In the genomic region with DNA sequence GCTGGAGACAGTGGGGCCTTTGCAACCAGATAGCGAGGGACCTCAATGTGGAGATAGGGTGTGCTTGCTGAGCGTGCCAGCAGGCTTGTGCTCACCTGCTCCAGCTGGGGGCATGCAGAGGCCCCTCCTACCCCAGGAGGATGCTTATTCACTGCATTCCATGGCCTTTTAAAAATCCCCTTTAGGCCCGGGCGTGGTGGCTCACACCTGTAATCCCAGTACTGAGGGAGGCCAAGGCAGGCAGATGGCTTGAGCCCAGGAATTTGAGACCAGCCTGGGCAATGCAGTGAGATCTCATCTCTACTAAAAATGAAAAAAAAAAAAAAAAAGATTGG, we compare ENCODE assay signal across 26 cellular contexts. TPM values are rescaled to one million over a fixed set of nuclear protein-coding genes. Genes with fewer than 3 reads are reported as not detected.
DNase-seq lines count a peak whose midpoint lies in the region; ATAC-seq and TF ChIP-seq lines count a peak whose summit lies in the region.
"Had no signal": no experiment of that assay in that cellular context is flagged by ENCODE, and none has a peak within 500 bp of the region (broad histone marks: within the 10 kb centered on the region; RNA-seq: fewer than 3 reads in every experiment).

No MANE protein-coding gene starts in this region.

- no peak for TF ChIP-seq RAD21 in SK-N-SH (IDR thresholded peaks at IDR 0.05; ENCODE audit: low read length)

- H3K36me3 Mint-ChIP-seq in CD4-positive, alpha-beta memory T cell, result peaks cover 6 to 8% of the 10 kb centered on the region in 2 donors
- H3K36me3 Mint-ChIP-seq: mesothelial cell of epicardium; natural killer cell treated with Interleukin-12 subunit alpha and Interleukin-12 subunit beta and Interleukin-15 and Interleukin-18, amount 100 ng/mL, for 72 hours had no signal

- H3K18ac ChIP-seq in neuronal stem cell (ENCODE audit: low read length), result peak overlapping the region; percentile 76

- ATAC-seq in esophagus mucosa, result peak; percentile 70
- ATAC-seq in GM19328 (IDR thresholded peaks at IDR 0.05; ENCODE audit: unreplicated experiment), result no peak
- ATAC-seq: activated CD8-positive, alpha-beta T cell treated with anti-CD3 and anti-CD28 coated beads, Interleukin-2, amount 10 ng/mL, durations not matched to agents 7 days and 5 days; gastroesophageal sphincter; GM12878; natural killer cell treated with Interleukin-12 subunit alpha and Interleukin-12 subunit beta and Interleukin-15 and Interleukin-18, amount 100 ng/mL, for 72 hours had no signal

- peaks cover 26 to 64% (median 45%) of the 10 kb centered on the region in 4 donors for H3K4me1 Mint-ChIP-seq in CD4-positive, alpha-beta memory T cell

- DNase-seq in CD4-positive, alpha-beta memory T cell, result no peak
- DNase-seq in RWPE1 (ENCODE audit: low spot score) (no peak), neuronal stem cell (ENCODE audit: low spot score) (no peak), activated gamma-delta T cell (lab: John Stamatoyannopoulos, UW) (no peak), SK-N-SH (no peak)
- DNase-seq: activated CD8-positive, alpha-beta T cell treated with anti-CD3 and anti-CD28 coated beads, Interleukin-2, amount 10 ng/mL, durations not matched to agents 7 days and 5 days; activated naive CD4-positive, alpha-beta T cell treated with anti-CD3 and anti-CD28 coated beads, Interleukin-2, amount 50 U/mL, for 16 hours; activated T-cell treated with anti-CD3 and anti-CD28 coated beads, Interleukin-2, amount 50 U/mL, for 1 hour; aorta; DND-41; effector CD4-positive, alpha-beta T cell; islet precursor cell; NCI-H1694; NCI-H2171 treated with DMSO at 0.1 percent for 48 hours; NCI-H526 treated with DMSO at 0.1 percent for 48 hours; sigmoid colon; T1000 had no signal

- POLR2A ChIA-PET in CD4-positive, alpha-beta memory T cell (lab: Charles Lee; ENCODE audit: partially characterized antibody), result interaction anchor here (0.6 to 2.0 kb wide), 2 partner anchors 11 to 243 kb away, joined by 4 to 9 read pairs; no protein-coding TSS in a partner anchor
- POLR2A ChIA-PET in RWPE1 (lab: Yijun Ruan, JAX; ENCODE audit: low non-redundant PET) (no interaction called here), SK-N-SH (lab: Yijun Ruan, JAX) (interaction anchor here (0.7 to 1.7 kb wide), 12 partner anchors 11 to 419 kb away, joined by 3 to 6 read pairs (median 4); no protein-coding TSS in a partner anchor)

- no peak overlapping the region for H3K9ac ChIP-seq in neuronal stem cell (ENCODE audit: low read depth, low read length, poor library complexity)
- H3K9ac ChIP-seq in SK-N-SH, result no peak overlapping the region

- H4K8ac ChIP-seq in neuronal stem cell (ENCODE audit: low read depth, low read length), result no peak overlapping the region

- no peak overlapping the region for H2BK12ac ChIP-seq in neuronal stem cell (ENCODE audit: low read length)

- intact Hi-C loops in CD4-positive, alpha-beta memory T cell (cut with micrococcal nuclease), result no loop called here

- WGBS in neuronal stem cell (ENCODE audit: extremely low coverage in 2 of 2, insufficient read length in 2 of 2, insufficient replicate concordance in 1 of 2), 2 donors, result no CpG with 5 or more reads among the region's 4 CpGs
- WGBS in SK-N-SH (ENCODE audit: low lambda C conversion rate), result 97% methylated on average over 3 of the region's 4 CpGs

- no peaks in the 10 kb centered on the region for H3K27me3 Mint-ChIP-seq in CD4-positive, alpha-beta memory T cell
- H3K27me3 Mint-ChIP-seq: central memory CD8-positive, alpha-beta T cell; natural killer cell treated with Interleukin-12 subunit alpha and Interleukin-12 subunit beta and Interleukin-15 and Interleukin-18, amount 100 ng/mL, for 72 hours had no signal

- H2BK120ac ChIP-seq in neuronal stem cell (ENCODE audit: low read depth, low read length), result no peak overlapping the region

- H3K79me1 ChIP-seq in neuronal stem cell (ENCODE audit: low read depth, low read length), result no peaks in the 10 kb centered on the region

- H3K4me3 Mint-ChIP-seq in CD4-positive, alpha-beta memory T cell, result no peak overlapping the region
- H3K4me3 Mint-ChIP-seq: activated CD8-positive, alpha-beta T cell treated with anti-CD3 and anti-CD28 coated beads, Interleukin-2, amount 10 ng/mL, durations not matched to agents 7 days and 5 days; central memory CD8-positive, alpha-beta T cell; mesothelial cell of epicardium; natural killer cell treated with Interleukin-12 subunit alpha and Interleukin-12 subunit beta and Interleukin-15 and Interleukin-18, amount 100 ng/mL, for 72 hours had no signal

- no peaks in the 10 kb centered on the region for H3K27me3 ChIP-seq in CD4-positive, alpha-beta memory T cell (ENCODE audit: insufficient read depth, low read length)
- H3K27me3 ChIP-seq in neuronal stem cell (ENCODE audit: control insufficient read depth in 3 of 3, insufficient read depth in 3 of 3, low read depth in 1 of 3, low read length in 3 of 3) (no peaks in the 10 kb centered on the region), SK-N-SH (ENCODE audit: insufficient read depth) (no peaks in the 10 kb centered on the region)
- H3K27me3 ChIP-seq: esophagus muscularis mucosa, gastroesophageal sphincter, sigmoid colon, vagina had no signal

- peak overlapping the region in 4 of 7 donors; percentile 24 to 68 (median 50) for H3K27ac Mint-ChIP-seq in CD4-positive, alpha-beta memory T cell
- H3K27ac Mint-ChIP-seq: activated CD8-positive, alpha-beta T cell treated with anti-CD3 and anti-CD28 coated beads, Interleukin-2, amount 10 ng/mL, durations not matched to agents 7 days and 5 days; mesothelial cell of epicardium; natural killer cell treated with Interleukin-12 subunit alpha and Interleukin-12 subunit beta and Interleukin-15 and Interleukin-18, amount 100 ng/mL, for 72 hours had no signal

- peak overlapping the region; percentile 93 for H3K23ac ChIP-seq in neuronal stem cell (ENCODE audit: low read depth, low read length, poor library complexity)

- no peaks in the 10 kb centered on the region for H3K9me3 ChIP-seq in CD4-positive, alpha-beta memory T cell (ENCODE audit: control insufficient read depth in 1 of 2, low read length in 2 of 2)
- H3K9me3 ChIP-seq in neuronal stem cell (replicated peaks in 1 of 2; ENCODE audit: control insufficient read depth in 2 of 2, insufficient read depth in 1 of 2, low read depth in 1 of 2, low read length in 2 of 2) (peaks cover 0 to 8% of the 10 kb centered on the region in 2 donors), SK-N-SH (no peaks in the 10 kb centered on the region)
- H3K9me3 ChIP-seq: esophagus muscularis mucosa, gastroesophageal sphincter, sigmoid colon, vagina had no signal

- no peak for TF ChIP-seq EP300 in SK-N-SH (IDR thresholded peaks at IDR 0.05; ENCODE audit: borderline replicate concordance in 1 of 2, low read depth in 1 of 2, low read length in 1 of 2)

- H3K9me2 ChIP-seq in SK-N-SH, result no peaks in the 10 kb centered on the region

- CTCF ChIA-PET in CD4-positive, alpha-beta memory T cell (lab: Charles Lee; ENCODE audit: partially characterized antibody), result interaction anchor here (1.2 to 5.2 kb wide), 2 partner anchors 15 to 41 kb away, joined by 3 to 28 read pairs; no protein-coding TSS in a partner anchor
- CTCF ChIA-PET in RWPE1 (lab: Yijun Ruan, JAX) (interaction anchor here (0.5 to 0.7 kb wide), 3 partner anchors 153 to 323 kb away, joined by 3 to 7 read pairs (median 5); no protein-coding TSS in a partner anchor), SK-N-SH (lab: Yijun Ruan, JAX) (interaction anchor here (0.7 to 5.0 kb wide), 19 partner anchors 8 to 269 kb away, joined by 3 to 53 read pairs (median 3); partner anchors contain the start of gene HPCAL1)

- H3K4me1 ChIP-seq in CD4-positive, alpha-beta memory T cell (ENCODE audit: insufficient read depth, low read length), result peaks cover 42% of the 10 kb centered on the region
- H3K4me1 ChIP-seq in neuronal stem cell (ENCODE audit: control insufficient read depth in 2 of 2, insufficient read depth in 1 of 2, low read depth in 1 of 2, low read length in 2 of 2), result peaks cover 0 to 8% of the 10 kb centered on the region in 2 donors
- H3K4me1 ChIP-seq in SK-N-SH (ENCODE audit: control insufficient read depth in 1 of 2, insufficient read depth in 2 of 2, low read depth in 1 of 2, low read length in 1 of 2), result peaks cover 3 to 87% of the 10 kb centered on the region in 2 experiments; a peak in 3 of 4 replicates

- H4K91ac ChIP-seq in neuronal stem cell (ENCODE audit: low read depth, low read length, poor library complexity), result no peak overlapping the region

- H3F3A ChIP-seq in SK-N-SH (replicated peaks; ENCODE audit: insufficient read depth), result no peaks in the 10 kb centered on the region

- no peak overlapping the region for H3K4me3 ChIP-seq in CD4-positive, alpha-beta memory T cell (ENCODE audit: low read length in 2 of 2)
- H3K4me3 ChIP-seq in neuronal stem cell (ENCODE audit: low read length in 2 of 2) (no peak overlapping the region), SK-N-SH (ENCODE audit: low read depth in 2 of 2, low read length in 1 of 2) (no peak overlapping the region)
- H3K4me3 ChIP-seq: esophagus muscularis mucosa, gastroesophageal sphincter, GM12878, sigmoid colon, vagina had no signal

- no peaks in the 10 kb centered on the region for H3K9me3 Mint-ChIP-seq in CD4-positive, alpha-beta memory T cell
- H3K9me3 Mint-ChIP-seq: central memory CD8-positive, alpha-beta T cell; mesothelial cell of epicardium; natural killer cell treated with Interleukin-12 subunit alpha and Interleukin-12 subunit beta and Interleukin-15 and Interleukin-18, amount 100 ng/mL, for 72 hours had no signal

- no peak overlapping the region for H3K14ac ChIP-seq in neuronal stem cell (ENCODE audit: low read length)

- H3K27ac ChIP-seq in CD4-positive, alpha-beta memory T cell (ENCODE audit: low read depth, low read length), result no peak overlapping the region
- peak overlapping the region; percentile 34 for H3K27ac ChIP-seq in RWPE1
- no peak overlapping the region for H3K27ac ChIP-seq in neuronal stem cell (replicated peaks; ENCODE audit: low read length)
- peak overlapping the region in 1 of 2 experiments; percentile 96; a peak in 2 of 4 replicates for H3K27ac ChIP-seq in SK-N-SH (ENCODE audit: low read depth in 2 of 2, low read length in 1 of 2)
- H3K27ac ChIP-seq: esophagus muscularis mucosa, gastroesophageal sphincter, sigmoid colon, vagina had no signal

- peaks cover 5% of the 10 kb centered on the region for H3K36me3 ChIP-seq in CD4-positive, alpha-beta memory T cell (ENCODE audit: insufficient read depth, low read length)
- H3K36me3 ChIP-seq in neuronal stem cell (replicated peaks in 1 of 2; ENCODE audit: control insufficient read depth in 2 of 2, insufficient read depth in 2 of 2, low read length in 2 of 2) (no peaks in the 10 kb centered on the region), SK-N-SH (replicated peaks in 1 of 2; ENCODE audit: control insufficient read depth in 1 of 2, insufficient read depth in 2 of 2, low read length in 1 of 2) (no peaks in the 10 kb centered on the region)
- H3K36me3 ChIP-seq: esophagus muscularis mucosa, gastroesophageal sphincter, sigmoid colon, vagina had no signal

- H2AK5ac ChIP-seq in neuronal stem cell (ENCODE audit: low read depth, low read length), result peak overlapping the region; percentile 21

- H4K20me1 ChIP-seq in SK-N-SH (ENCODE audit: insufficient read depth), result 0 out of 2 replicates have a peak, but pooled peaks cover 4% of the 10 kb centered on the region

- 0 out of 2 replicates have a peak, but pooled peaks cover 4% of the 10 kb centered on the region for H3K79me2 ChIP-seq in SK-N-SH (ENCODE audit: insufficient read depth)

- H2BK15ac ChIP-seq in neuronal stem cell (ENCODE audit: low read length), result no peak overlapping the region

- H2AFZ ChIP-seq in neuronal stem cell (ENCODE audit: low read length) (no peak overlapping the region), SK-N-SH (ENCODE audit: low read depth) (no peak overlapping the region)

- no peak overlapping the region for H2BK5ac ChIP-seq in neuronal stem cell (ENCODE audit: low read length)

- H3K4ac ChIP-seq in neuronal stem cell (ENCODE audit: low read length), result no peak overlapping the region

- TF ChIP-seq CTCF in RWPE1 (conservative IDR thresholded peaks at IDR 0.05; ENCODE audit: low read depth) (no peak), SK-N-SH (IDR thresholded peaks at IDR 0.05) (no peak)

- H3K4me2 ChIP-seq in neuronal stem cell (ENCODE audit: insufficient read depth, low read length, poor library complexity, severe bottlenecking) (no peak overlapping the region), SK-N-SH (no peak overlapping the region)

RNA-seq across cellular contexts. Expression of gene ODC1, which starts 54.5 kb away (rescaled TPM):
- 10 to 100 TPM; 32.5 to 35.4 TPM for total RNA-seq in CD4-positive, alpha-beta memory T cell
- 10 to 100 TPM; 54.3 to 63.5 TPM for polyA plus RNA-seq in CD4-positive, alpha-beta memory T cell
- 21.6 TPM for total RNA-seq in esophagus mucosa
- 196 TPM for polyA plus RNA-seq in neuronal stem cell (2013, experiment 1 of 2)
- 192 TPM for polyA plus RNA-seq in neuronal stem cell (2013, experiment 2 of 2)
- polyA plus RNA-seq in SK-N-SH (2012; rRNA removed), result 253 and 273 TPM in 2 replicates
- 286 and 365 TPM in 2 replicates for polyA plus RNA-seq in SK-N-SH (2012; cell fraction: cytosol; rRNA removed)
- 192 and 200 TPM in 2 replicates for polyA plus RNA-seq in SK-N-SH (2012; cell fraction: nucleus; rRNA removed)
